1 cellular context compared by ENCODE assay signal in genomic region chr17:68101075-68101991, GRCh38.
TF ChIP-seq lines count a peak whose summit lies in the region.

No MANE protein-coding gene starts in this region.

TF ChIP-seq in GM12878, 131 proteins besides CTCF, POLR2A, EP300 and RAD21 (continued from another document):
- TF ChIP-seq ZNF592 (IDR thresholded peaks at IDR 0.05), result 0 out of 2 replicates have a peak, but pooled peaks have one; percentile 22
- TF ChIP-seq ZNF207 (IDR thresholded peaks at IDR 0.05; ENCODE audit: borderline replicate concordance), result no peak
- TF ChIP-seq CREB1 (IDR thresholded peaks at IDR 0.05; ENCODE audit: low read depth), result peak; percentile 64
- TF ChIP-seq FOXK2 (IDR thresholded peaks at IDR 0.05), result no peak
- TF ChIP-seq ZNF384 (IDR thresholded peaks at IDR 0.05; ENCODE audit: borderline replicate concordance, low read depth, low read length), result no peak
- 0 out of 2 replicates have a peak, but pooled peaks have one; percentile 32 for TF ChIP-seq POLR2AphosphoS5 (IDR thresholded peaks at IDR 0.05; ENCODE audit: low read length)
- peak; percentile 59 for TF ChIP-seq IKZF1 (conservative IDR thresholded peaks at IDR 0.05)
- peak; percentile 61; the same call in 1 of the 2 replicates for TF ChIP-seq CREM (IDR thresholded peaks at IDR 0.05; ENCODE audit: low read depth)
- peak; percentile 37 for TF ChIP-seq NR2F1 (conservative IDR thresholded peaks at IDR 0.05)
- no peak for TF ChIP-seq SRF (IDR thresholded peaks at IDR 0.05; ENCODE audit: low read depth in 2 of 2, low read length in 2 of 2)
- TF ChIP-seq, protein P1, sequence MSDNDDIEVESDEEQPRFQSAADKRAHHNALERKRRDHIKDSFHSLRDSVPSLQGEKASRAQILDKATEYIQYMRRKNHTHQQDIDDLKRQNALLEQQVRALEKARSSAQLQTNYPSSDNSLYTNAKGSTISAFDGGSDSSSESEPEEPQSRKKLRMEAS (IDR thresholded peaks at IDR 0.05; ENCODE audit: low read depth, low read length), result peak; percentile 24; the same call in 1 of the 2 replicates
- TF ChIP-seq GATAD2B (conservative IDR thresholded peaks at IDR 0.05; ENCODE audit: low read depth), result peak; percentile 59; the same call in 1 of the 2 replicates
- TF ChIP-seq USF1 (IDR thresholded peaks at IDR 0.05; ENCODE audit: borderline replicate concordance, extremely low read length, insufficient read depth, low read depth, low read length), result peak; percentile 17
- no peak for TF ChIP-seq HDAC2 (IDR thresholded peaks at IDR 0.05)
- TF ChIP-seq SMARCA5 (IDR thresholded peaks at IDR 0.05), result peak; percentile 61; the same call in 1 of the 2 replicates
- 0 out of 2 replicates have a peak, but pooled peaks have one; percentile 30 for TF ChIP-seq NBN (IDR thresholded peaks at IDR 0.05)
- peak; percentile 89 for TF ChIP-seq YY1 (IDR thresholded peaks at IDR 0.05; ENCODE audit: low read depth, low read length)
- TF ChIP-seq NR2C2 (IDR thresholded peaks at IDR 0.05; ENCODE audit: borderline replicate concordance, control insufficient read depth, insufficient read length, low read depth), result no peak
- TF ChIP-seq HSF1 (IDR thresholded peaks at IDR 0.05; ENCODE audit: low read depth, low read length), result no peak
- peak; percentile 64 for TF ChIP-seq NKRF (conservative IDR thresholded peaks at IDR 0.05)
- peak; percentile 31; the same call in 1 of the 2 replicates for TF ChIP-seq NR2C1 (IDR thresholded peaks at IDR 0.05)
